Comparison of ENCODE assay signal across 1 cellular context in the genomic region with DNA sequence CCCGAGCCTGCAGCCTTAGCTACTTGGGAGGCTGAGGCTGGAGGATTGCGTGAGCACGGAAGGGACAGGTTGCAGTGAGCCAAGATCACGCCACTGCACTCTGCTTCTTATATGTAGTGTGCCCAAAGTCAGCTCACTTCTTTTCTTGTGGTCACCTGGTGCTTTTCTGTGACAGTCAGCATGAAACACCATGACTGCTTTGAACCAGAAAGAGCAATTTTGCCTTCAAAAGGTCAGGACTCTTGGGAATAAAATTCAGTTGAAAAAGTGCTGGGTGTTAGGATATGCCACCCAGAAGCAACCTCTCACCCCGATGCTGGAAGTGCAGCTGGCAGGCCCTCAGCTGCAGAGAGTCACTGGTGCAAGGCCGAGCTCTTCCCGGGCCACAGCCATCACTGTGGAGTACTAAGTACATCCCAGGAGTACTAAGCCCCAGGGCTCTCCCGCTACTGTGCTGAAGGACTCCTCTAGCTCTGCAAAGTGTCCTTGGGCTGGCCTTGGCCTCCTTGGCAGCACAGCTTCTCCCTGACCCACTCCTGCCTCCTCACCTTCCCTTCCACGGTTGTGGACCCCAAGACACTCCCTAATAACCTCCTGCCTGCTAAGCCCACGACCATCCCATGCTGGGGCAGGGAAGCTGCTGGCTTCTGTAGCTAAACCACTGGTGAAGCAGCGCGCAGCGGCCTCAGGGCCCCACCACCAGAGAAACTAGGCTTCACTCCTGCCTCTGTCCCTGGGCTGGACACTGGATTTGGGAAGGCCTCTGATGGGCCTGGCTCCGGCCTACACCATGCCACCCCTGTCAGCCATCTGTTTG.
TF ChIP-seq lines count a peak whose summit lies in the region.

No MANE protein-coding gene starts in this region.

TF ChIP-seq in IMR-90, 13 proteins besides CTCF, POLR2A, EP300 and RAD21:
- no peak for TF ChIP-seq ELK1 (IDR thresholded peaks at IDR 0.05; ENCODE audit: borderline replicate concordance, low read depth, low read length)
- no peak for TF ChIP-seq SMC3 (IDR thresholded peaks at IDR 0.05; ENCODE audit: low read depth, low read length)
- TF ChIP-seq RCOR1 (IDR thresholded peaks at IDR 0.05; ENCODE audit: insufficient replicate concordance, low read length): no peak
- TF ChIP-seq USF2 (IDR thresholded peaks at IDR 0.05; ENCODE audit: low read depth, low read length): no peak
- no peak for TF ChIP-seq MAZ (IDR thresholded peaks at IDR 0.05; ENCODE audit: borderline replicate concordance, low read depth, low read length)
- no peak for TF ChIP-seq BHLHE40 (IDR thresholded peaks at IDR 0.05; ENCODE audit: low read depth, low read length)
- no peak for TF ChIP-seq MAFK (IDR thresholded peaks at IDR 0.05; ENCODE audit: low read depth, low read length)
- no peak for TF ChIP-seq MXI1 (IDR thresholded peaks at IDR 0.05; ENCODE audit: borderline replicate concordance, low read depth, low read length)
- TF ChIP-seq RFX5 (IDR thresholded peaks at IDR 0.05; ENCODE audit: low read depth, low read length): no peak
- no peak for TF ChIP-seq CEBPB (IDR thresholded peaks at IDR 0.05; ENCODE audit: low read depth, low read length)
- TF ChIP-seq CHD1 (IDR thresholded peaks at IDR 0.05; ENCODE audit: low read depth, low read length): no peak
- TF ChIP-seq FOS (IDR thresholded peaks at IDR 0.05; ENCODE audit: low read depth, low read length): no peak
- TF ChIP-seq NFE2L2 (IDR thresholded peaks at IDR 0.05; ENCODE audit: low read depth, low read length): no peak
